Comparison of ENCODE assay signal across 2 cellular contexts in genomic region chr10:60979667-60980104, GRCh38.
A peak's percentile ranks its signal among the peaks of the same experiment; 100 is the strongest.
TF ChIP-seq lines count a peak whose summit lies in the region.

No MANE protein-coding gene starts in this region.

TF ChIP-seq in HepG2, 621 proteins besides CTCF, POLR2A, EP300 and RAD21:
- TF ChIP-seq NR2F6 (IDR thresholded peaks at IDR 0.05) (peak; percentile 35; the same call in 1 of the 2 replicates), NR2F6 (CRISPR knock-in tag; IDR thresholded peaks at IDR 0.05) (0 out of 2 replicates have a peak, but pooled peaks have one; percentile 28), PCBP2 (optimal IDR thresholded peaks at IDR 0.05; ENCODE audit: low read depth, low read length, poor library complexity, severe bottlenecking) (no peak), HOMEZ (CRISPR knock-in tag; IDR thresholded peaks at IDR 0.05; ENCODE audit: low read depth) (0 out of 2 replicates have a peak, but pooled peaks have one; percentile 6), GABPA (IDR thresholded peaks at IDR 0.05; ENCODE audit: low read depth, low read length) (no peak), GABPA (CRISPR knock-in tag; IDR thresholded peaks at IDR 0.05; ENCODE audit: low read depth) (no peak)

TF ChIP-seq in K562, 482 proteins besides CTCF, POLR2A, EP300 and RAD21 (continues in another document):
- peak; percentile 45 to 62; a peak in 3 of 4 replicates for TF ChIP-seq KDM1A (IDR thresholded peaks at IDR 0.05)
- TF ChIP-seq CBFA2T3 (IDR thresholded peaks at IDR 0.05) = peak; percentile 28; the same call in 1 of the 2 replicates
- peak; percentile 58 for TF ChIP-seq GABPA (tag; conservative IDR thresholded peaks at IDR 0.05; ENCODE audit: low read depth)
- 0 out of 2 replicates have a peak, but pooled peaks have one; percentile 48 for TF ChIP-seq ETV5 (CRISPR knock-in tag; IDR thresholded peaks at IDR 0.05; ENCODE audit: low read depth)
- peak; percentile 57; the same call in 1 of the 2 replicates for TF ChIP-seq ZNF175 (CRISPR knock-in tag; IDR thresholded peaks at IDR 0.05; ENCODE audit: low read depth)
- TF ChIP-seq PYGO2 (tag; IDR thresholded peaks at IDR 0.05) = peak; percentile 68
- TF ChIP-seq NFRKB (IDR thresholded peaks at IDR 0.05; ENCODE audit: low read depth) = peak; percentile 78
- TF ChIP-seq PKNOX1 (IDR thresholded peaks at IDR 0.05) = peak; percentile 67
- peak; percentile 33; the same call in 1 of the 2 replicates for TF ChIP-seq NBN (IDR thresholded peaks at IDR 0.05; ENCODE audit: low read depth)
- TF ChIP-seq NR2C1 (IDR thresholded peaks at IDR 0.05) = peak; percentile 53; the same call in 1 of the 2 replicates
- peak; percentile 77 for TF ChIP-seq NR2C1 (tag; IDR thresholded peaks at IDR 0.05)
- TF ChIP-seq MEF2D (tag; conservative IDR thresholded peaks at IDR 0.05; ENCODE audit: low read depth) = peak; percentile 70
- TF ChIP-seq CREM (IDR thresholded peaks at IDR 0.05; ENCODE audit: low read depth) = 0 out of 2 replicates have a peak, but pooled peaks have one; percentile 23
- 0 out of 2 replicates have a peak, but pooled peaks have one; percentile 10 for TF ChIP-seq FOXM1 (IDR thresholded peaks at IDR 0.05; ENCODE audit: low read depth)
- no peak for TF ChIP-seq FOXM1 (CRISPR knock-in tag; IDR thresholded peaks at IDR 0.05; ENCODE audit: low read depth)
- no peak for TF ChIP-seq POLR2AphosphoS5 (IDR thresholded peaks at IDR 0.05; ENCODE audit: control insufficient read depth, insufficient read depth, low read depth, low read length)
- TF ChIP-seq CTBP1 (IDR thresholded peaks at IDR 0.05; ENCODE audit: borderline replicate concordance) = no peak
- TF ChIP-seq CXXC5 (CRISPR knock-in tag; IDR thresholded peaks at IDR 0.05) = peak; percentile 47
- peak; percentile 34; the same call in 1 of the 2 replicates for TF ChIP-seq SMARCA4 (IDR thresholded peaks at IDR 0.05)
- 0 out of 2 replicates have a peak, but pooled peaks have one; percentile 40 for TF ChIP-seq ZKSCAN8 (CRISPR knock-in tag; IDR thresholded peaks at IDR 0.05)
- peak in 1 of 2 experiments; percentile 54; a peak in 2 of 4 replicates for TF ChIP-seq ETV6 (IDR thresholded peaks at IDR 0.05; ENCODE audit: borderline replicate concordance in 1 of 2, low read depth in 2 of 2, low read length in 1 of 2)
- TF ChIP-seq ETV6 (CRISPR knock-in tag; IDR thresholded peaks at IDR 0.05; ENCODE audit: borderline replicate concordance) = no peak
- no peak for TF ChIP-seq JUND (IDR thresholded peaks at IDR 0.05; ENCODE audit: borderline replicate concordance, low read depth, low read length)
- TF ChIP-seq JUND (tag; IDR thresholded peaks at IDR 0.05; ENCODE audit: borderline replicate concordance, low read depth, low read length) = 0 out of 3 replicates have a peak, but pooled peaks have one; percentile 25
- 0 out of 2 replicates have a peak, but pooled peaks have one; percentile 37 for TF ChIP-seq EHMT2 (IDR thresholded peaks at IDR 0.05)
- no peak for TF ChIP-seq TAF15 (IDR thresholded peaks at IDR 0.05; ENCODE audit: low read depth, low read length)
- no peak for TF ChIP-seq MAFF (IDR thresholded peaks at IDR 0.05; ENCODE audit: low read length)
- no peak for TF ChIP-seq CBX8 (IDR thresholded peaks at IDR 0.05; ENCODE audit: borderline replicate concordance, extremely low read depth, low read depth, low read length, poor library complexity, severe bottlenecking)
- TF ChIP-seq DMBX1 (CRISPR knock-in tag; IDR thresholded peaks at IDR 0.05; ENCODE audit: borderline replicate concordance) = peak; percentile 77; the same call in 1 of the 2 replicates
- 0 out of 2 replicates have a peak, but pooled peaks have one; percentile 45 for TF ChIP-seq HBP1 (CRISPR knock-in tag; IDR thresholded peaks at IDR 0.05)
- peak in 1 of 2 experiments; percentile 32; a peak in 1 of 4 replicates for TF ChIP-seq HDAC1 (IDR thresholded peaks at IDR 0.05)
- TF ChIP-seq NR2C2 (CRISPR knock-in tag; IDR thresholded peaks at IDR 0.05) = no peak
- TF ChIP-seq NR2C2 (tag; IDR thresholded peaks at IDR 0.05) = peak; percentile 53
- TF ChIP-seq WHSC1 (IDR thresholded peaks at IDR 0.05; ENCODE audit: low read length) = no peak
- TF ChIP-seq ZNF224 (CRISPR knock-in tag; IDR thresholded peaks at IDR 0.05) = no peak
- TF ChIP-seq ZFPM2 (CRISPR knock-in tag; IDR thresholded peaks at IDR 0.05) = no peak
- TF ChIP-seq RHOXF2B (CRISPR knock-in tag; conservative IDR thresholded peaks at IDR 0.05) = no peak
- TF ChIP-seq NFIC (IDR thresholded peaks at IDR 0.05) = 0 out of 2 replicates have a peak, but pooled peaks have one; percentile 5
- peak; percentile 25; the same call in 1 of the 2 replicates for TF ChIP-seq ATF3 (IDR thresholded peaks at IDR 0.05)
- TF ChIP-seq ATF3 (CRISPR knock-in tag; conservative IDR thresholded peaks at IDR 0.05) = no peak
- peak; percentile 62; the same call in 1 of the 2 replicates for TF ChIP-seq ZNF592 (IDR thresholded peaks at IDR 0.05)
- TF ChIP-seq ELF4 (CRISPR knock-in tag; IDR thresholded peaks at IDR 0.05) = peak; percentile 28; the same call in 1 of the 2 replicates
- peak in 1 of 2 experiments; percentile 41 for TF ChIP-seq AFF1 (IDR thresholded peaks at IDR 0.05; ENCODE audit: low read depth in 1 of 2, partially characterized antibody in 2 of 2)
- TF ChIP-seq ZNF449 (CRISPR knock-in tag; IDR thresholded peaks at IDR 0.05) = no peak
- no peak for TF ChIP-seq NR4A1 (CRISPR knock-in tag; IDR thresholded peaks at IDR 0.05)
- TF ChIP-seq NR4A1 (tag; IDR thresholded peaks at IDR 0.05) = peak; percentile 13; the same call in 1 of the 2 replicates
- peak; percentile 16 for TF ChIP-seq TBP (optimal IDR thresholded peaks at IDR 0.05; ENCODE audit: low read depth, low read length)
- no peak for TF ChIP-seq MXI1 (IDR thresholded peaks at IDR 0.05; ENCODE audit: low read depth, low read length)
- TF ChIP-seq MLLT1 (IDR thresholded peaks at IDR 0.05) = peak in 1 of 2 experiments; percentile 12; a peak in 1 of 4 replicates
- 0 out of 4 replicates have a peak, but pooled peaks of 1 of the 2 experiments have one; percentile 12 for TF ChIP-seq TEAD1 (CRISPR knock-in tag; IDR thresholded peaks at IDR 0.05)
